ENCODE assay signal across 29 cellular contexts in the genomic region with DNA sequence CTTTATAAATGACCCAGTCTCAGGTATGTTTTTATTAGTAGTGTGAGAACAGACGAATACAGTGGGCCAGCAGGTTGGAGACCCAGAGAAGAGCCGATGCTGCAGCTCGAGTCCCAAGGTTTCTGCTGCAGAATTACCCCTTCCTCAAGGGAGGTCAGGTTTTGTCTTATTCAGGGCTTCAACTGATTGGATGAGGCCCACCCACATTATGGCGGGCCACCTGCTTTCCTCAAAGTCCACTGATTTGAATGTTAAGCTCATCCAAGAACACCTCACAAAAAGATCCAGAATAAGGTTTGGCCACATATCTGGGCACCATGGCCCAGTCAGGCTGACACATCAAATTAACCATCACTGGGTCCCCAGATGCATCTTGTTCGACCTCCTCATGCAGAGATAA.
"Had no signal": no experiment of that assay in that cellular context is flagged by ENCODE, and none has a peak within 500 bp of the region (broad histone marks: within the 10 kb centered on the region; RNA-seq: fewer than 3 reads in every experiment).

No MANE protein-coding gene starts in this region.

- H3K4me3 Mint-ChIP-seq: stimulated activated effector memory CD8-positive, alpha-beta T cell treated with anti-CD3 and anti-CD28 coated beads, Interleukin-12 subunit alpha, Interleukin-12 subunit beta, amount 100 ng/mL, for 72 hours; stimulated activated memory B cell treated with anti-CD40 and anti-IgM and Interleukin-4, amounts not matched to agents 10 μg/mL and 1 μg/mL and 100 μg/mL, for 72 hours; stimulated activated naive B cell treated with anti-CD40 and anti-IgM and Interleukin-4, amounts not matched to agents 10 μg/mL and 1 μg/mL and 100 μg/mL, for 72 hours; stimulated activated naive CD8-positive, alpha-beta T cell treated with anti-CD3 and anti-CD28 coated beads, Interleukin-15, amount 100 ng/mL, for 72 hours; stimulated activated naive CD8-positive, alpha-beta T cell treated with anti-CD3 and anti-CD28 coated beads, Interleukin-15, Interleukin-2, amounts not matched to agents 100 ng/mL and 50 ng/mL, for 24 hours; type B pancreatic cell had no signal

- H3K36me3 Mint-ChIP-seq: stimulated activated effector memory CD8-positive, alpha-beta T cell treated with anti-CD3 and anti-CD28 coated beads, Interleukin-12 subunit alpha, Interleukin-12 subunit beta, amount 100 ng/mL, for 72 hours; stimulated activated memory B cell treated with anti-CD40 and anti-IgM and Interleukin-4, amounts not matched to agents 10 μg/mL and 1 μg/mL and 100 μg/mL, for 72 hours; stimulated activated naive B cell treated with anti-CD40 and anti-IgM and Interleukin-4, amounts not matched to agents 10 μg/mL and 1 μg/mL and 100 μg/mL, for 72 hours; type B pancreatic cell had no signal

- H3K9me3 Mint-ChIP-seq: stimulated activated effector memory CD8-positive, alpha-beta T cell treated with anti-CD3 and anti-CD28 coated beads, Interleukin-12 subunit alpha, Interleukin-12 subunit beta, amount 100 ng/mL, for 72 hours; stimulated activated memory B cell treated with anti-CD40 and anti-IgM and Interleukin-4, amounts not matched to agents 10 μg/mL and 1 μg/mL and 100 μg/mL, for 72 hours; stimulated activated naive B cell treated with anti-CD40 and anti-IgM and Interleukin-4, amounts not matched to agents 10 μg/mL and 1 μg/mL and 100 μg/mL, for 72 hours; stimulated activated naive CD8-positive, alpha-beta T cell treated with anti-CD3 and anti-CD28 coated beads, Interleukin-15, amount 100 ng/mL, for 72 hours; stimulated activated naive CD8-positive, alpha-beta T cell treated with anti-CD3 and anti-CD28 coated beads, Interleukin-15, Interleukin-2, amounts not matched to agents 100 ng/mL and 50 ng/mL, for 24 hours; type B pancreatic cell had no signal

- H3K27ac ChIP-seq: stomach, suprapubic skin, testis, thoracic aorta, thyroid gland, tibial artery, tibial nerve, transverse colon, upper lobe of left lung, upper lobe of right lung, uterus, vagina had no signal

- H3K9me3 ChIP-seq: stomach, suprapubic skin, testis, thoracic aorta, thyroid gland, tibial artery, tibial nerve, transverse colon, upper lobe of left lung, upper lobe of right lung, uterus, vagina had no signal

- H3K4me1 ChIP-seq: stomach, suprapubic skin, testis, thyroid gland, tibial artery, tibial nerve, transverse colon, upper lobe of left lung, upper lobe of right lung, uterus, vagina had no signal

- ATAC-seq: stimulated activated effector memory CD8-positive, alpha-beta T cell treated with anti-CD3 and anti-CD28 coated beads, Interleukin-12 subunit alpha, Interleukin-12 subunit beta, amount 100 ng/mL, for 72 hours; stimulated activated memory B cell treated with anti-CD40 and anti-IgM and Interleukin-4, amounts not matched to agents 10 μg/mL and 1 μg/mL and 100 μg/mL, for 72 hours; stimulated activated naive B cell treated with anti-CD40 and anti-IgM and Interleukin-4, amounts not matched to agents 10 μg/mL and 1 μg/mL and 100 μg/mL, for 72 hours; stimulated activated naive CD8-positive, alpha-beta T cell treated with anti-CD3 and anti-CD28 coated beads, Interleukin-15, amount 100 ng/mL, for 72 hours; stimulated activated naive CD8-positive, alpha-beta T cell treated with anti-CD3 and anti-CD28 coated beads, Interleukin-15, Interleukin-2, amounts not matched to agents 100 U/mL and 50 U/mL, for 24 hours; upper lobe of right lung had no signal

- H3K27ac Mint-ChIP-seq: stimulated activated effector memory CD8-positive, alpha-beta T cell treated with anti-CD3 and anti-CD28 coated beads, Interleukin-12 subunit alpha, Interleukin-12 subunit beta, amount 100 ng/mL, for 72 hours; stimulated activated memory B cell treated with anti-CD40 and anti-IgM and Interleukin-4, amounts not matched to agents 10 μg/mL and 1 μg/mL and 100 μg/mL, for 72 hours; stimulated activated naive B cell treated with anti-CD40 and anti-IgM and Interleukin-4, amounts not matched to agents 10 μg/mL and 1 μg/mL and 100 μg/mL, for 72 hours; stimulated activated naive CD8-positive, alpha-beta T cell treated with anti-CD3 and anti-CD28 coated beads, Interleukin-15, amount 100 ng/mL, for 72 hours; stimulated activated naive CD8-positive, alpha-beta T cell treated with anti-CD3 and anti-CD28 coated beads, Interleukin-15, Interleukin-2, amounts not matched to agents 100 ng/mL and 50 ng/mL, for 24 hours; type B pancreatic cell had no signal

- FAIRE-seq: urothelium cell line had no signal

- H3K4me3 ChIP-seq: stomach, suprapubic skin, testis, thoracic aorta, thyroid gland, tibial artery, tibial nerve, transverse colon, upper lobe of left lung, upper lobe of right lung, uterus, vagina had no signal

- H3K4me1 Mint-ChIP-seq: stimulated activated effector memory CD8-positive, alpha-beta T cell treated with anti-CD3 and anti-CD28 coated beads, Interleukin-12 subunit alpha, Interleukin-12 subunit beta, amount 100 ng/mL, for 72 hours; stimulated activated memory B cell treated with anti-CD40 and anti-IgM and Interleukin-4, amounts not matched to agents 10 μg/mL and 1 μg/mL and 100 μg/mL, for 72 hours; stimulated activated naive B cell treated with anti-CD40 and anti-IgM and Interleukin-4, amounts not matched to agents 10 μg/mL and 1 μg/mL and 100 μg/mL, for 72 hours; stimulated activated naive CD8-positive, alpha-beta T cell treated with anti-CD3 and anti-CD28 coated beads, Interleukin-15, amount 100 ng/mL, for 72 hours had no signal

- H3K27me3 ChIP-seq: testis, thyroid gland, transverse colon, upper lobe of left lung, uterus, vagina had no signal

- DNase-seq: stimulated activated CD4-positive, alpha-beta T cell treated with anti-CD3 and anti-CD28 coated beads, Interleukin-2, amount 100 ng/mL, for 48 hours; stimulated activated CD4-positive, alpha-beta T cell treated with anti-CD3 and anti-CD28 coated beads, Interleukin-4, amount 100 ng/mL, for 1 hour; stimulated activated CD4-positive, alpha-beta T cell treated with anti-CD3 and anti-CD28 coated beads, Interleukin-4, amount 100 ng/mL, for 24 hours; stimulated activated CD4-positive, alpha-beta T cell treated with anti-CD3 and anti-CD28 coated beads, Interleukin-4, amount 100 ng/mL, for 4 hours; stimulated activated CD8-positive, alpha-beta memory T cell treated with anti-CD3 and anti-CD28 coated beads, Interleukin-4, amount 100 ng/mL, for 48 hours; stimulated activated naive B cell treated with anti-CD40 and anti-IgM and Interleukin-4, amounts not matched to agents 10 μg/mL and 1 μg/mL and 100 μg/mL, for 72 hours; stimulated activated naive CD4-positive, alpha-beta T cell; stimulated activated naive CD4-positive, alpha-beta T cell treated with Interleukin-2 at 50 U/mL for 16 hours; stimulated activated naive CD8-positive, alpha-beta T cell treated with anti-CD3 and anti-CD28 coated beads, Interleukin-15, amount 100 ng/mL, for 72 hours; stimulated activated naive CD8-positive, alpha-beta T cell treated with anti-CD3 and anti-CD28 coated beads, Interleukin-15, Interleukin-2, amounts not matched to agents 100 U/mL and 50 U/mL, for 24 hours; stomach; substantia nigra; testis; thyroid gland; tibial artery; transverse colon; trophoblast cell; upper lobe of right lung; uterus had no signal

- H3K36me3 ChIP-seq: stomach, suprapubic skin, thoracic aorta, thyroid gland, tibial artery, tibial nerve, transverse colon, upper lobe of left lung, upper lobe of right lung, uterus, vagina had no signal
